Comparison of ENCODE assay signal across 8 cellular contexts in the genomic region with DNA sequence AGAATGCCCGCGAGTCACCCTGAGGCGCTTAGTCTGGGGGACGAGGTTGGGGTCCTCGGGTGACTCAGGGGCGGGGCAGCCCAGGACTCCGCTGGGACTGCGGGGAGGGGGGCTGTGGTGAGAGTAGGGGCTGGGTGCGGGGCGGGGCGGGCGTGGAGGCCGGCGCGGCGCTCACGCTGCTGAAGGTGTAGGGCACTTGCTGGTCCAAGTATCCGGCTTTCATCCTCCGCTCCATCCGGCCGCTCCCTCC. TPM values are rescaled to one million over a fixed set of nuclear protein-coding genes. Genes with fewer than 3 reads are reported as not detected.
A peak's percentile ranks its signal among the peaks of the same experiment; 100 is the strongest.
DNase-seq lines count a peak whose midpoint lies in the region; ATAC-seq and TF ChIP-seq lines count a peak whose summit lies in the region.

No MANE protein-coding gene starts in this region.

- no peak for TF ChIP-seq CTCF in CD8-positive, alpha-beta T cell (IDR thresholded peaks at IDR 0.05)
- TF ChIP-seq CTCF in spleen (IDR thresholded peaks at IDR 0.05 in 8 of 11, conservative IDR thresholded peaks at IDR 0.05 in 3 of 11): no peak

- peak in 3 of 7 experiments; percentile 17 to 40 (median 22) for DNase-seq in CD8-positive, alpha-beta T cell
- DNase-seq in activated T-helper 9 cell treated with anti-CD3 and anti-CD28 coated beads, Interleukin-2, amount 50 U/mL, for 16 hours (ENCODE audit: low read depth): peak; percentile 4
- peak; percentile 43 for DNase-seq in left ventricle myocardium superior
- peak; percentile 77 for DNase-seq in spleen
- DNase-seq in NCI-H1694 treated with DMSO at 0.1 percent for 48 hours (lab: John Stamatoyannopoulos, UW): no peak
- no peak for DNase-seq in HT-29 (ENCODE audit: low spot score)
- DNase-seq in HuH-7 (ENCODE audit: low spot score): no peak

- no peak overlapping the region for H3K27ac ChIP-seq in CD8-positive, alpha-beta T cell (ENCODE audit: low read depth, low read length)
- H3K27ac ChIP-seq in spleen: no peak overlapping the region

- H3K4me3 ChIP-seq in CD8-positive, alpha-beta T cell (ENCODE audit: low read depth, low read length): peak overlapping the region; percentile 56
- peak overlapping the region; percentile 42 to 74 (median 62) for H3K4me3 ChIP-seq in spleen

- no peak for TF ChIP-seq POLR2A in spleen (IDR thresholded peaks at IDR 0.05)

- H3K9me3 ChIP-seq in CD8-positive, alpha-beta T cell (ENCODE audit: low read length): no peaks in the 10 kb centered on the region
- H3K9me3 ChIP-seq in spleen: no peaks in the 10 kb centered on the region

- H3K4me3 Mint-ChIP-seq in CD8-positive, alpha-beta T cell: peak overlapping the region; percentile 81

- POLR2A ChIA-PET in CD8-positive, alpha-beta T cell (lab: Charles Lee): interaction anchor here (0.6 to 1.0 kb wide), 2 partner anchors 61 to 112 kb away, joined by 3 read pairs; a partner anchor contains a TSS

- peaks cover 52% of the 10 kb centered on the region for H3K27me3 Mint-ChIP-seq in CD8-positive, alpha-beta T cell (ENCODE audit: low read depth)

- no peaks in the 10 kb centered on the region for H3K36me3 ChIP-seq in CD8-positive, alpha-beta T cell (ENCODE audit: insufficient read depth, low read length)
- H3K36me3 ChIP-seq in spleen: no peaks in the 10 kb centered on the region

- H3K27me3 ChIP-seq in CD8-positive, alpha-beta T cell (ENCODE audit: insufficient read depth, low read length): peaks cover 31% of the 10 kb centered on the region
- peaks cover 0 to 77% (median 43%) of the 10 kb centered on the region in 7 donors for H3K27me3 ChIP-seq in spleen (replicated peaks in 1 of 7)

- H3K4me1 Mint-ChIP-seq in CD8-positive, alpha-beta T cell (ENCODE audit: low read depth): peaks cover 25% of the 10 kb centered on the region

- intact Hi-C loops in CD8-positive, alpha-beta T cell (cut with DNase I, micrococcal nuclease): no loop called here
- intact Hi-C loops in left ventricle myocardium superior (cut with micrococcal nuclease): no loop called here
- intact Hi-C loops in spleen (cut with DNase I; ENCODE audit: low total_unique reads): no loop called here

- no peak overlapping the region for H3K27ac Mint-ChIP-seq in CD8-positive, alpha-beta T cell

- WGBS in spleen, 5 donors: 0 to 1% (median 0%) methylated on average over 1 to 21 of the region's 21 CpGs

- H3K4me1 ChIP-seq in CD8-positive, alpha-beta T cell (ENCODE audit: insufficient read depth, low read length): peaks cover 17% of the 10 kb centered on the region
- H3K4me1 ChIP-seq in spleen: peaks cover 6 to 32% (median 22%) of the 10 kb centered on the region in 6 donors

- ATAC-seq in CD8-positive, alpha-beta T cell: no peak
- ATAC-seq in HG03460 (IDR thresholded peaks at IDR 0.05; ENCODE audit: unreplicated experiment) (peak; percentile 9), left ventricle myocardium superior (peak; percentile 46)

- no peaks in the 10 kb centered on the region for H3K36me3 Mint-ChIP-seq in CD8-positive, alpha-beta T cell

- CTCF ChIA-PET in CD8-positive, alpha-beta T cell (lab: Charles Lee): no interaction called here

- H3K9me3 Mint-ChIP-seq in CD8-positive, alpha-beta T cell: no peaks in the 10 kb centered on the region

RNA-seq across cellular contexts. Expression of a gene that starts 0.8 kb away (rescaled TPM):
- total RNA-seq in CD8-positive, alpha-beta T cell: not detected
- total RNA-seq in left ventricle myocardium superior (0.37 TPM), spleen (under 1 TPM in 4 of 7 donors, not detected in 3; 0.17 to 0.97 (median 0.74) TPM)
- under 1 TPM; 0.37 to 0.53 (median 0.51) TPM for polyA plus RNA-seq in spleen
- 129 and 149 TPM in 2 replicates for total RNA-seq in HT-29 (2014; rRNA removed; shearing (Covaris generic))

Comparison
In these comparisons a context has a peak if more than half of its experiments do, and no peak if none do; other contexts are left out.
1. DNase-seq: peak in activated T-helper 9 cell treated with anti-CD3 and anti-CD28 coated beads, Interleukin-2, amount 50 U/mL, for 16 hours (single experiment), left ventricle myocardium superior (single experiment) and spleen (single experiment); none in NCI-H1694 treated with DMSO at 0.1 percent for 48 hours (single experiment), HT-29 (single experiment) and HuH-7 (single experiment).
2. RNA of a gene that starts 0.8 kb away (total RNA-seq): 129 to 149 TPM in HT-29; 0.17 to 0.97 TPM in spleen, 0.37 TPM in left ventricle myocardium superior (single experiment) and not detected in CD8-positive, alpha-beta T cell; every median in the first group is over 10 times any median in the second.